Comparison of ENCODE assay signal across 1 cellular context in the genomic region with DNA sequence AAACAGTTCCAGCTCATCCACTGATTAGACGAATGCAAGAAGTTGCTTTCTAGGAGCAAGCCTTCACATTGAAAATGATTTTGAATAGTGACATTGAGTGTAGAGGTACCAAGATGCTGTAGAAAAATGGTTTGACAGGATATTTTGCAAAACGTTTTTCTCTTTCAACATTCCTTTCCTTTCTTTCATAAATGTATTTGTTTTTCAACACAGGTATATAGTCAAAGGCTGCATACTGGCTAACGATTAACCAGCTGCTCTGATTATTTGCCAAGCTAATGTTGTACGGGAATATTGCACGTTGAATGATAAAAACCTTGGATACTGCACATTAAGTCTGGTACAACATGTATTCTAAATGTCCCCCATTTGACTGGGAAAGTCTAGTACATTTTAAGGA.
TF ChIP-seq lines count a peak whose summit lies in the region.

No MANE protein-coding gene starts in this region.

TF ChIP-seq in liver, 16 proteins besides CTCF, POLR2A, EP300 and RAD21 (continued from another document):
- no peak for TF ChIP-seq HNF4G (IDR thresholded peaks at IDR 0.05)
